19 cellular contexts compared by ENCODE assay signal in the genomic region with DNA sequence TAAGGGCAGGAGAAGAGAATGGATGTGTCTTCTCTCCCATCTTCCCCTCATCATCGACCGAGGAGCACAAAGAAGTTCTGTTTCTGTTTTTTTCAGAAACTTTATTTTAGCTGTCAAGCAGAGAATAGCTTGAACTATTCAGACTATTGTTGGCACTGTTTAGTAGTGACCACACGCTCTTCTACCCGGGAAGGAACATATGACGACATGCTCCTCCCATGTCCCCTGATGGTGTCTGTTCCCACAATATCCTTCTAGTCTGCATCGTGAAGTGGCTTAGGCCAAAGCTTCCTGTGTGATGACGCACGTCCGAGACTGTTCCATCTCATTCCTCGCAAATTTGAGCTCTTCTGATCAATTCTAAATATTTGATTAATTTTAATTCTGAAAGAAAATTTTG. TPM values are rescaled to one million over a fixed set of nuclear protein-coding genes. Genes with fewer than 3 reads are reported as not detected.
DNase-seq lines count a peak whose midpoint lies in the region; ATAC-seq and TF ChIP-seq lines count a peak whose summit lies in the region.
"Had no signal": no experiment of that assay in that cellular context is flagged by ENCODE, and none has a peak within 500 bp of the region (broad histone marks: within the 10 kb centered on the region; RNA-seq: fewer than 3 reads in every experiment).

No MANE protein-coding gene starts in this region.

- no peaks in the 10 kb centered on the region; the same call in 1 of the 2 replicates for H3K36me3 ChIP-seq in Caco-2 (ENCODE audit: control insufficient read depth, insufficient read depth, low read length)

- POLR2A ChIA-PET in Caco-2 (lab: Charles Lee) = no interaction called here

- no peaks in the 10 kb centered on the region for H3K9me3 Mint-ChIP-seq in Caco-2 (ENCODE audit: unreplicated experiment)
- H3K9me3 Mint-ChIP-seq in progenitor cell of endocrine pancreas (ENCODE audit: low read depth) = no peaks in the 10 kb centered on the region
- H3K9me3 Mint-ChIP-seq: CD4-positive, CD25-positive, alpha-beta regulatory T cell had no signal

- H3K27me3 ChIP-seq in Caco-2 (replicated peaks; ENCODE audit: control insufficient read depth, insufficient read depth, low read length) = no peaks in the 10 kb centered on the region
- H3K27me3 ChIP-seq: Peyer's patch had no signal

- H3K27ac Mint-ChIP-seq in Caco-2 (ENCODE audit: unreplicated experiment) = peak overlapping the region; percentile 43
- H3K27ac Mint-ChIP-seq in progenitor cell of endocrine pancreas = peak overlapping the region; percentile 43
- H3K27ac Mint-ChIP-seq: CD4-positive, CD25-positive, alpha-beta regulatory T cell had no signal

- no peaks in the 10 kb centered on the region for H3K9me3 ChIP-seq in Caco-2
- H3K9me3 ChIP-seq: Peyer's patch had no signal

- no peak overlapping the region for H3K4me3 Mint-ChIP-seq in Caco-2 (ENCODE audit: unreplicated experiment)
- H3K4me3 Mint-ChIP-seq in progenitor cell of endocrine pancreas (ENCODE audit: low read depth) = no peak overlapping the region
- H3K4me3 Mint-ChIP-seq: CD4-positive, CD25-positive, alpha-beta regulatory T cell had no signal

- H3K36me3 Mint-ChIP-seq in Caco-2 (ENCODE audit: insufficient read depth, unreplicated experiment) = peaks cover 86% of the 10 kb centered on the region
- H3K36me3 Mint-ChIP-seq in progenitor cell of endocrine pancreas (ENCODE audit: insufficient read depth) = peaks cover 37% of the 10 kb centered on the region

- no peak for TF ChIP-seq CTCF in Caco-2 (IDR thresholded peaks at IDR 0.05; ENCODE audit: insufficient read depth in 1 of 2, low read depth in 1 of 2, low read length in 1 of 2, severe bottlenecking in 1 of 2, unreplicated experiment in 1 of 2)
- TF ChIP-seq CTCF in progenitor cell of endocrine pancreas (IDR thresholded peaks at IDR 0.05; ENCODE audit: unreplicated experiment) = no peak

- DNase-seq in Caco-2 (no peak), cerebellar cortex (ENCODE audit: low spot score) (peak; percentile 16), left cardiac atrium (no peak), progenitor cell of endocrine pancreas (ENCODE audit: low spot score, unreplicated experiment) (no peak), SIG-M5 treated with dmso at 0.1 percent for 504 hours (lab: John Stamatoyannopoulos, UW; ENCODE audit: unreplicated experiment) (no peak)
- DNase-seq in stimulated activated CD8-positive, alpha-beta memory T cell treated with anti-CD3 and anti-CD28 coated beads, Interleukin-4, amount 100 ng/mL, for 48 hours = no peak
- no peak for DNase-seq in activated naive CD4-positive, alpha-beta T cell (lab: John Stamatoyannopoulos, UW)
- DNase-seq: AML-193; CD4-positive, CD25-positive, alpha-beta regulatory T cell; DMS79; GDM1; IMR-90; Kasumi-1; NCI-H1417 treated with DMSO at 0.1 percent for 48 hours; NCI-H2029; NCI-H510A treated with DMSO at 0.1 percent for 48 hours; Peyer's patch; SIG-M5 had no signal

- CTCF ChIA-PET in Caco-2 (lab: Charles Lee) = no interaction called here

- ATAC-seq in left cardiac atrium (peak; percentile 50 to 58), HG02884 (IDR thresholded peaks at IDR 0.05; ENCODE audit: unreplicated experiment) (no peak)

- BruUV-seq in Caco-2 (replicated peaks; lab: Mats Ljungman, UMichigan) = no TSS peak

- no peak overlapping the region for H3K4me3 ChIP-seq in Caco-2 (ENCODE audit: low read depth, low read length)
- H3K4me3 ChIP-seq: Peyer's patch had no signal

- H3K4me1 Mint-ChIP-seq in Caco-2 (ENCODE audit: low read depth, unreplicated experiment) = peaks cover 28% of the 10 kb centered on the region
- peaks cover 26% of the 10 kb centered on the region for H3K4me1 Mint-ChIP-seq in progenitor cell of endocrine pancreas (ENCODE audit: low read depth)

- H3K4me1 ChIP-seq in Caco-2 = peaks cover 3% of the 10 kb centered on the region

- intact Hi-C loops in Caco-2 (cut with micrococcal nuclease; ENCODE audit: unreplicated experiment) (no loop called here), left cardiac atrium (cut with DNase I) (no loop called here)

- H3K27me3 Mint-ChIP-seq in Caco-2 (ENCODE audit: insufficient read depth, unreplicated experiment) (no peaks in the 10 kb centered on the region), progenitor cell of endocrine pancreas (no peaks in the 10 kb centered on the region)
- H3K27me3 Mint-ChIP-seq: CD4-positive, CD25-positive, alpha-beta regulatory T cell had no signal

RNA-seq across cellular contexts. Expression of gene KIF25, which starts 27.2 kb away (rescaled TPM):
- not detected in 2 replicates for total RNA-seq in Caco-2 (2022)
- under 1 TPM; 0.34 to 0.44 TPM for total RNA-seq in left cardiac atrium
- total RNA-seq in progenitor cell of endocrine pancreas = not detected in 2 replicates
- total RNA-seq: CD4-positive, CD25-positive, alpha-beta regulatory T cell; IMR-90; Peyer's patch had no signal
